Comparison of ENCODE assay signal across 20 cellular contexts in the genomic region with DNA sequence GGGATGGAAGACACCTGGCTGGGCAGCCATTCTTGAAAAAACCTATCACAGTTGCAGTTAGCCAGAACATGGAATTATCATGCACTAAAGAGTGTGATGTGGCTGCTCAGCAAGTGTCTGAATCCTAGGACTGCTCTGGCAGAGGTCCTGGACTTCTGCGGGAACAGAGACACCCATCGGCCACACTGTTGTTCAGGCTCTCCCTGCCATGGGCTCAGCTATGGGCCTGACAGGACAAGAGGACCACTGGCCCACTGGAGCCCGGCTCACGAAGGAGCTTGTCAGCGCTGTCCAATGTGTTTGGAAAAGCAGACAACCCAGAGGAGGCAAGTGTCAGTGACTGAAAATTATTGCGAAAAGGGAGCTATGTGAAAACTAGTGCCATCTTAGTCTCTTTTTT.
DNase-seq lines count a peak whose midpoint lies in the region; ATAC-seq, FAIRE-seq and TF ChIP-seq lines count a peak whose summit lies in the region.
"Had no signal": no experiment of that assay in that cellular context is flagged by ENCODE, and none has a peak within 500 bp of the region (broad histone marks: within the 10 kb centered on the region; RNA-seq: fewer than 3 reads in every experiment).

No MANE protein-coding gene starts in this region.

- no peak overlapping the region for H3K4me2 ChIP-seq in HepG2 (ENCODE audit: low read depth, low read length)
- H3K4me2 ChIP-seq in H1 (ENCODE audit: insufficient read depth in 1 of 2, low read depth in 2 of 2, low read length in 2 of 2), result no peak overlapping the region
- H3K4me2 ChIP-seq: A549 had no signal

- no peaks in the 10 kb centered on the region for H3K36me3 Mint-ChIP-seq in CD4-positive, alpha-beta T cell (ENCODE audit: low read depth)
- H3K36me3 Mint-ChIP-seq: CD8-positive, alpha-beta T cell had no signal

- no peak overlapping the region for H2BK5ac ChIP-seq in H1 (ENCODE audit: low read depth, low read length)

- H3K27ac Mint-ChIP-seq in CD4-positive, alpha-beta T cell, result no peak overlapping the region
- H3K27ac Mint-ChIP-seq: CD8-positive, alpha-beta T cell had no signal

- in situ Hi-C loops in HepG2 (cut with HindIII; ENCODE audit: extremely low pct_ligation_motif_present, low pct_unique_long_range_greater_than_20kb), result no loop called here

- no peaks in the 10 kb centered on the region for H3K23me2 ChIP-seq in H1 (ENCODE audit: low read depth, low read length)

- H2BK20ac ChIP-seq in H1 (ENCODE audit: low read length), result no peak overlapping the region

- no peaks in the 10 kb centered on the region for H3K9me3 ChIP-seq in HepG2 (ENCODE audit: low read length)
- no peaks in the 10 kb centered on the region for H3K9me3 ChIP-seq in right lobe of liver
- H3K9me3 ChIP-seq in H1 (ENCODE audit: insufficient read depth in 2 of 2, low read depth in 1 of 2, low read length in 1 of 2), result no peaks in the 10 kb centered on the region
- no peaks in the 10 kb centered on the region for H3K9me3 ChIP-seq in ovary
- H3K9me3 ChIP-seq in CD4-positive, alpha-beta T cell (ENCODE audit: control insufficient read depth, low read length), result no peaks in the 10 kb centered on the region
- H3K9me3 ChIP-seq: A549, BE2C had no signal

- H3K56ac ChIP-seq in H1 (replicated peaks; ENCODE audit: insufficient read length, low read depth, low read length), result no peak overlapping the region

- H3K4me1 ChIP-seq in HepG2 (ENCODE audit: insufficient read depth, low read length) (no peaks in the 10 kb centered on the region), right lobe of liver (no peaks in the 10 kb centered on the region), H1 (replicated peaks in 1 of 4; ENCODE audit: control insufficient read depth in 3 of 4, insufficient read depth in 4 of 4, low read length in 3 of 4) (peaks cover 0 to 7% (median under 1%) of the 10 kb centered on the region in 4 experiments; a peak in 3 of 7 replicates), ovary (ENCODE audit: insufficient read depth) (no peaks in the 10 kb centered on the region)
- H3K4me1 ChIP-seq: A549, BE2C had no signal

- ATAC-seq in HepG2 (peak; percentile 24), right lobe of liver (no peak), HG03280 (IDR thresholded peaks at IDR 0.05; ENCODE audit: unreplicated experiment) (no peak)
- no peak for ATAC-seq in CD4-positive, alpha-beta T cell (ENCODE audit: poor library complexity)
- ATAC-seq: A549; CD8-positive, alpha-beta T cell had no signal

- FAIRE-seq in HepG2 (lab: Jason Lieb, UNC), result no peak
- peak; percentile 28 for FAIRE-seq in H1 (lab: Jason Lieb, UNC)
- FAIRE-seq: A549, D721Med, G401.6, GM12891 had no signal

- H3K36me3 ChIP-seq in HepG2 (replicated peaks in 1 of 2; ENCODE audit: control insufficient read depth in 1 of 2, insufficient read depth in 2 of 2, low read length in 2 of 2), result peaks cover 6 to 20% of the 10 kb centered on the region in 2 experiments; a peak in 3 of 5 replicates
- H3K36me3 ChIP-seq in right lobe of liver, result no peaks in the 10 kb centered on the region
- H3K36me3 ChIP-seq in H1 (ENCODE audit: control insufficient read depth in 2 of 4, insufficient read depth in 4 of 4, low read length in 3 of 4), result peaks cover 0 to 4% (median 0%) of the 10 kb centered on the region in 4 experiments; a peak in 1 of 8 replicates
- no peaks in the 10 kb centered on the region for H3K36me3 ChIP-seq in ovary
- H3K36me3 ChIP-seq: BE2C had no signal

- H2BK120ac ChIP-seq in H1 (replicated peaks; ENCODE audit: low read depth, low read length), result no peak overlapping the region

- no peak for DNase-seq in HepG2 (ENCODE audit: low spot score)
- DNase-seq in right lobe of liver, result no peak
- no peak for DNase-seq in H1 (ENCODE audit: low read depth in 1 of 2, low spot score in 2 of 2)
- peak; percentile 3 for DNase-seq in medulla oblongata (ENCODE audit: extremely low spot score)
- peak in 3 of 5 donors; percentile 15 to 23 (median 21) for DNase-seq in ovary
- no peak for DNase-seq in effector CD4-positive, alpha-beta T cell
- no peak for DNase-seq in CD4-positive, alpha-beta T cell
- DNase-seq: BE2C; CD8-positive, alpha-beta T cell; COR-L47; DMS153; DMS79 treated with DMSO at 0.1 percent for 48 hours; EL; HCEC 1CT had no signal

- H4K20me1 ChIP-seq in HepG2 (ENCODE audit: insufficient read depth, low read length), result peaks cover 4% of the 10 kb centered on the region; the same call in 1 of the 2 replicates
- no peaks in the 10 kb centered on the region for H4K20me1 ChIP-seq in H1 (replicated peaks in 1 of 2; ENCODE audit: control insufficient read depth in 1 of 2, insufficient read depth in 2 of 2, low read length in 2 of 2)

- peak in 1 of 2 experiments; percentile 52; a peak in 1 of 4 replicates for TF ChIP-seq POLR2A in HepG2 (IDR thresholded peaks at IDR 0.05; ENCODE audit: insufficient read depth in 1 of 2, low read depth in 2 of 2, low read length in 2 of 2)
- TF ChIP-seq POLR2A in right lobe of liver (IDR thresholded peaks at IDR 0.05), result no peak
- no peak for TF ChIP-seq POLR2A in H1 (IDR thresholded peaks at IDR 0.05; ENCODE audit: control extremely low read depth in 1 of 2, low read depth in 2 of 2, low read length in 2 of 2)
- TF ChIP-seq POLR2A in ovary (IDR thresholded peaks at IDR 0.05), result no peak

- no peak overlapping the region for H4K91ac ChIP-seq in H1 (replicated peaks; ENCODE audit: insufficient read length, low read length)

- no peak overlapping the region for H3K4me3 Mint-ChIP-seq in CD4-positive, alpha-beta T cell
- H3K4me3 Mint-ChIP-seq: CD8-positive, alpha-beta T cell had no signal

- no peak for TF ChIP-seq EP300 in HepG2 (IDR thresholded peaks at IDR 0.05; ENCODE audit: low read depth in 2 of 2, low read length in 2 of 2)
- no peak for TF ChIP-seq EP300 in HepG2 (CRISPR knock-in tag; IDR thresholded peaks at IDR 0.05; ENCODE audit: borderline replicate concordance)
- TF ChIP-seq EP300 in H1 (IDR thresholded peaks at IDR 0.05; ENCODE audit: borderline replicate concordance in 1 of 2, low read depth in 2 of 2, low read length in 2 of 2), result no peak
- TF ChIP-seq EP300 in ovary (IDR thresholded peaks at IDR 0.05), result no peak

- H3K27ac ChIP-seq in HepG2 (ENCODE audit: extremely low read length, insufficient read depth, low read length) (no peak overlapping the region), right lobe of liver (no peak overlapping the region), H1 (ENCODE audit: low read depth, low read length) (no peak overlapping the region), ovary (no peak overlapping the region)
- H3K27ac ChIP-seq in CD4-positive, alpha-beta T cell (ENCODE audit: low read depth, low read length), result no peak overlapping the region
- H3K27ac ChIP-seq: A549, C4-2B had no signal

- no peak overlapping the region for H3K14ac ChIP-seq in H1 (ENCODE audit: insufficient read length)

- no peak overlapping the region for H2AFZ ChIP-seq in HepG2 (ENCODE audit: low read length)
- no peak overlapping the region for H2AFZ ChIP-seq in H1 (ENCODE audit: low read length)

- no peak overlapping the region for H3K23ac ChIP-seq in H1 (ENCODE audit: insufficient read length)

- no TSS peak for BruUV-seq in HepG2 (replicated peaks; lab: Mats Ljungman, UMichigan)

- H3K27me3 ChIP-seq in HepG2 (ENCODE audit: control insufficient read depth in 1 of 2, insufficient read depth in 2 of 2, low read length in 2 of 2) (no peaks in the 10 kb centered on the region), right lobe of liver (no peaks in the 10 kb centered on the region), H1 (replicated peaks in 1 of 4; ENCODE audit: control insufficient read depth in 3 of 4, extremely low read depth in 1 of 4, insufficient read depth in 3 of 4, low read length in 3 of 4) (no peaks in the 10 kb centered on the region), ovary (no peaks in the 10 kb centered on the region)
- H3K27me3 ChIP-seq in CD4-positive, alpha-beta T cell (ENCODE audit: control insufficient read depth, insufficient read depth, low read length), result no peaks in the 10 kb centered on the region
- H3K27me3 ChIP-seq: BE2C had no signal

- no peak for TF ChIP-seq CTCF in HepG2 (CRISPR knock-in tag; IDR thresholded peaks at IDR 0.05)
- TF ChIP-seq CTCF in right lobe of liver (IDR thresholded peaks at IDR 0.05), result no peak
- TF ChIP-seq CTCF in H1 (IDR thresholded peaks at IDR 0.05; ENCODE audit: control extremely low read depth in 1 of 3, insufficient read depth in 1 of 3, low read depth in 1 of 3, low read length in 3 of 3), result no peak
- no peak for TF ChIP-seq CTCF in ovary (IDR thresholded peaks at IDR 0.05)
- TF ChIP-seq CTCF in CD4-positive, alpha-beta T cell (IDR thresholded peaks at IDR 0.05), result no peak

- no peaks in the 10 kb centered on the region for H3K27me3 Mint-ChIP-seq in CD4-positive, alpha-beta T cell

- no peaks in the 10 kb centered on the region for H3K79me2 ChIP-seq in HepG2 (ENCODE audit: insufficient read depth, low read length)
- no peaks in the 10 kb centered on the region for H3K79me2 ChIP-seq in H1 (ENCODE audit: control insufficient read depth in 1 of 2, insufficient read depth in 2 of 2, low read length in 2 of 2)

- H2AK5ac ChIP-seq in H1 (ENCODE audit: low read depth, low read length), result no peak overlapping the region

- H4K8ac ChIP-seq in H1 (ENCODE audit: extremely low read depth, insufficient read depth, low read length), result peak overlapping the region; percentile 68; the same call in 1 of the 2 replicates

- H3K79me1 ChIP-seq in H1 (ENCODE audit: low read depth, low read length), result no peaks in the 10 kb centered on the region

- no peak overlapping the region for H3K4ac ChIP-seq in H1 (replicated peaks; ENCODE audit: insufficient read length, low read depth, low read length)

- no peak overlapping the region for H3K9ac ChIP-seq in HepG2 (ENCODE audit: insufficient read depth, low read depth, low read length)
- H3K9ac ChIP-seq in H1 (replicated peaks in 1 of 4; ENCODE audit: extremely low read depth in 1 of 4, low read depth in 3 of 4, low read length in 3 of 4), result no peak overlapping the region

- TF ChIP-seq RAD21 in HepG2 (CRISPR knock-in tag; IDR thresholded peaks at IDR 0.05) (no peak), H1 (IDR thresholded peaks at IDR 0.05 in 1 of 2, conservative IDR thresholded peaks at IDR 0.05 in 1 of 2; ENCODE audit: low read depth in 2 of 2, low read length in 2 of 2) (no peak)

- H2BK15ac ChIP-seq in H1 (ENCODE audit: low read length), result no peak overlapping the region

- H3K18ac ChIP-seq in H1 (ENCODE audit: extremely low read depth, low read length), result no peak overlapping the region

- no peak overlapping the region for H4K5ac ChIP-seq in H1 (ENCODE audit: insufficient read length, low read depth, low read length)

- 92% methylated on average over 4 of the region's 6 CpGs for WGBS in HepG2 (ENCODE audit: low lambda C conversion rate)
- WGBS in right lobe of liver (ENCODE audit: insufficient coverage, low coverage, low lambda C conversion rate, missing lambda C conversion rate), result 74% methylated on average over 6 of the region's 6 CpGs
- 84% methylated on average over 6 of the region's 6 CpGs; no CpG with 5 or more reads in 1 of the 2 experiments for WGBS in H1 (ENCODE audit: extremely low coverage in 1 of 2, insufficient coverage in 1 of 2, insufficient read length in 1 of 2, insufficient replicate concordance in 2 of 2, low coverage in 1 of 2, low lambda C conversion rate in 2 of 2, missing lambda C conversion rate in 1 of 2), 2 experiments
- WGBS in ovary, 3 donors, result 64 to 69% (median 68%) methylated on average over 6 of the region's 6 CpGs

- H3K4me3 ChIP-seq in HepG2 (replicated peaks in 1 of 3; ENCODE audit: insufficient read depth in 1 of 3, low read depth in 2 of 3, low read length in 3 of 3), result no peak overlapping the region
- H3K4me3 ChIP-seq in right lobe of liver, result no peak overlapping the region
- no peak overlapping the region for H3K4me3 ChIP-seq in H1 (ENCODE audit: extremely low read depth in 1 of 4, insufficient read depth in 2 of 4, low read depth in 3 of 4, low read length in 4 of 4)
- H3K4me3 ChIP-seq in ovary, result no peak overlapping the region
- H3K4me3 ChIP-seq: A549 had no signal

- POLR2A ChIA-PET in HepG2 (lab: Yijun Ruan, JAX) (no interaction called here), H1 (lab: Charles Lee; ENCODE audit: partially characterized antibody) (no interaction called here)
- POLR2A ChIA-PET in CD4-positive, alpha-beta T cell (lab: Charles Lee), result no interaction called here

- no peaks in the 10 kb centered on the region for H3K9me3 Mint-ChIP-seq in CD4-positive, alpha-beta T cell
- H3K9me3 Mint-ChIP-seq: CD8-positive, alpha-beta T cell had no signal

- H3K4me1 Mint-ChIP-seq in CD4-positive, alpha-beta T cell (ENCODE audit: low read depth), result no peaks in the 10 kb centered on the region

- intact Hi-C loops in HepG2 (cut with micrococcal nuclease; ENCODE audit: unreplicated experiment), result no loop called here
- intact Hi-C loops in right lobe of liver (cut with DNase I), result no loop called here
- intact Hi-C loops in ovary (cut with DNase I), result no loop called here
- intact Hi-C loops in CD4-positive, alpha-beta T cell (cut with DNase I, micrococcal nuclease), result no loop called here

- no peak overlapping the region for H2BK12ac ChIP-seq in H1 (ENCODE audit: low read depth, low read length)

- CTCF ChIA-PET in HepG2 (lab: Yijun Ruan, JAX; ENCODE audit: low intra/inter-chr PET ratio, low total read pairs), result no interaction called here
- CTCF ChIA-PET in H1 (lab: Charles Lee; ENCODE audit: partially characterized antibody), result interaction anchor here (0.6 kb wide), 1 partner anchor 57 kb away, joined by 3 read pairs; no protein-coding TSS in a partner anchor
- CTCF ChIA-PET in CD4-positive, alpha-beta T cell (lab: Charles Lee), result no interaction called here

Comparison
In these comparisons a context has a peak if more than half of its experiments do, and no peak if none do; other contexts are left out.
1. DNase-seq: peak in medulla oblongata (single experiment) and ovary (3 of 5); none in HepG2 (single experiment), right lobe of liver (0 of 3), H1 (0 of 2), effector CD4-positive, alpha-beta T cell (single experiment) and CD4-positive, alpha-beta T cell (0 of 10).